Comparison of ENCODE assay signal across 11 cellular contexts in genomic region chr11:19595840-19596751, GRCh38.
DNase-seq lines count a peak whose midpoint lies in the region; ATAC-seq and TF ChIP-seq lines count a peak whose summit lies in the region.
"Had no signal": no experiment of that assay in that cellular context is flagged by ENCODE, and none has a peak within 500 bp of the region (broad histone marks: within the 10 kb centered on the region; RNA-seq: fewer than 3 reads in every experiment).

No MANE protein-coding gene starts in this region.

- peaks cover 1% of the 10 kb centered on the region for H3K36me3 Mint-ChIP-seq in Calu3 (ENCODE audit: insufficient read depth, unreplicated experiment)

- BruUV-seq in Calu3 (replicated peaks; lab: Mats Ljungman, UMichigan), result no TSS peak

- H3K36me3 ChIP-seq in adrenal gland (replicated peaks in 1 of 2), result no peaks in the 10 kb centered on the region

- H3K4me1 ChIP-seq in adrenal gland (replicated peaks in 1 of 2), result peaks cover 0 to 21% of the 10 kb centered on the region in 2 donors

- TF ChIP-seq CTCF in Calu3 (IDR thresholded peaks at IDR 0.05; ENCODE audit: unreplicated experiment) (no peak), adrenal gland (IDR thresholded peaks at IDR 0.05) (no peak)

- no peaks in the 10 kb centered on the region for H3K27me3 ChIP-seq in adrenal gland

- intact Hi-C loops in Calu3 (cut with micrococcal nuclease; ENCODE audit: unreplicated experiment), result no loop called here
- intact Hi-C loops in adrenal gland (cut with DNase I), result no loop called here
- intact Hi-C loops in Right ventricle myocardium superior (cut with DNase I), result no loop called here

- ATAC-seq in Right ventricle myocardium superior (ENCODE audit: poor library complexity), result peak; percentile 83
- no peak for ATAC-seq in HG02642 (IDR thresholded peaks at IDR 0.05; ENCODE audit: poor library complexity, unreplicated experiment)
- no peak for ATAC-seq in GM21447 (IDR thresholded peaks at IDR 0.05; ENCODE audit: unreplicated experiment)
- no peak for ATAC-seq in HG02884 (IDR thresholded peaks at IDR 0.05; ENCODE audit: unreplicated experiment)
- ATAC-seq in HG03175 (IDR thresholded peaks at IDR 0.05; ENCODE audit: unreplicated experiment), result no peak

- no peak for TF ChIP-seq POLR2A in adrenal gland (IDR thresholded peaks at IDR 0.05)

- no peak overlapping the region for H3K4me3 Mint-ChIP-seq in Calu3 (ENCODE audit: low read depth, unreplicated experiment)

- peak overlapping the region in 3 of 5 donors; percentile 1 to 77 (median 77) for H3K27ac ChIP-seq in adrenal gland
- H3K27ac ChIP-seq: KMS-11 had no signal

- H3K4me1 Mint-ChIP-seq in Calu3 (ENCODE audit: low read depth, unreplicated experiment), result peaks cover 28% of the 10 kb centered on the region

- WGBS in adrenal gland, 4 donors, result 39 to 50% (median 44%) methylated on average over 5 to 12 of the region's 12 CpGs

- no peaks in the 10 kb centered on the region for H3K9me3 ChIP-seq in adrenal gland (replicated peaks in 1 of 3)

- H3K27me3 Mint-ChIP-seq in Calu3 (ENCODE audit: unreplicated experiment), result peaks cover 29% of the 10 kb centered on the region

- CTCF ChIA-PET in Calu3 (lab: Charles Lee), result interaction anchor here (1.4 kb wide), 1 partner anchor 64 kb away, joined by 3 read pairs; no protein-coding TSS in a partner anchor

- DNase-seq in Calu3 (no peak), adrenal gland (peak in 6 of 7 donors; percentile 29 to 80 (median 53)), Right ventricle myocardium superior (peak; percentile 77), renal cortical epithelial cell (ENCODE audit: low read depth) (peak; percentile 13)
- DNase-seq: activated T-cell treated with anti-CD3 and anti-CD28 coated beads, Interleukin-2, amount 50 U/mL, for 48 hours; DMS153 had no signal

- H3K9me3 Mint-ChIP-seq in Calu3 (ENCODE audit: low read depth, unreplicated experiment), result peaks cover 2% of the 10 kb centered on the region

- peak overlapping the region; percentile 44 for H3K27ac Mint-ChIP-seq in Calu3 (ENCODE audit: unreplicated experiment)

- no peak overlapping the region for H3K4me3 ChIP-seq in adrenal gland
